ENCODE assay signal across 8 cellular contexts in the genomic region with DNA sequence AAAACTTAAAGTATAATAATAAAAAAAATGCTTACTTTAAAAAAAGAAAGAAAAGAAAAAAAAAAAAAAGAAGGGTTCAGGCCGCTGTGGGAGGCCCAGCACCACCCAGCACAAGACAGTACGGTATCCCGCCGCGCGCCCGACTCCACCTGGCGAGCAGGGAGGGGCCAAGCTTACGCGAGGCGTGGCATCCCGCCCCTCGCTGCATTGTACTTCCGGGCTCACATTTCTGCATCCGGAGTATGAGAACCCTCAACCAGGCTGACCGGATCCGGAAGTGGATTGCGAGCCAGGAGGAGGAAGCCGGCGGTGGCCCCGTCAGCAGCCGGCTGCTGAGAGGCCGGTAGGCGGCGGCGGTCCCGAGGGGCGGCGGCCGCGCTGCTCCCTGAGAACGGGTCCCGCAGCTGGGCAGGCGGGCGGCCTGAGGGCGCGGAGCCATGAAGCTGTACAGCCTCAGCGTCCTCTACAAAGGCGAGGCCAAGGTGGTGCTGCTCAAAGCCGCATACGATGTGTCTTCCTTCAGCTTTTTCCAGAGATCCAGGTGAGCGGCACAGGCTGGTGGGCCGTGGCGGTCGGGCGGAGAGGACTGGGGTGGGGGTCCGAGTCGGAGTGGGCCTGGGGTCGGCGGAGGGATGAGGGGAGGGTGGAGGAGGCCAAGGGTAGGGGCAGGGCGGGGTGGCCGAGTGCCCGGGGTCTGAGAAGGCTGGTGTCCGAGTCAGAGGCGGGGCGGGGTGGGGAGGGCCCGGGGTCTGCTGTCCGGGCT. TPM values are rescaled to one million over a fixed set of nuclear protein-coding genes. Genes with fewer than 3 reads are reported as not detected.
DNase-seq lines count a peak whose midpoint lies in the region; ATAC-seq, FAIRE-seq and TF ChIP-seq lines count a peak whose summit lies in the region.

Gene YKT6 (plus strand): TSS at position 280 of the 763 bp plus-strand sequence. CDS start 158 bp downstream, at position 438.

- DNase-seq in Ammon's horn (ENCODE audit: low spot score) (peak; percentile 95), NCI-H446 treated with DMSO at 0.1 percent for 48 hours (lab: John Stamatoyannopoulos, UW) (peak; percentile 92), chondrocyte (ENCODE audit: low spot score) (no peak), kidney (peak; percentile 97)
- DNase-seq in activated CD4-positive, CD25-positive, alpha-beta regulatory T cell treated with anti-CD3 and anti-CD28 coated beads, Interleukin-2, amount 50 U/mL, for 72 hours = peak; percentile 94
- DNase-seq in stimulated activated CD4-positive, alpha-beta T cell treated with anti-CD3 and anti-CD28 coated beads, Interleukin-15, amount 100 ng/mL, for 24 hours = peak; percentile 97

- peak; percentile 75 for TF ChIP-seq CTCF in chondrocyte (IDR thresholded peaks at IDR 0.05)
- TF ChIP-seq CTCF in kidney (IDR thresholded peaks at IDR 0.05; ENCODE audit: borderline replicate concordance, extremely low read depth, insufficient read depth) = peak; percentile 40

- FAIRE-seq in kidney (lab: Jason Lieb, UNC) = peak; percentile 66

- H3K9me3 Mint-ChIP-seq in chondrocyte (ENCODE audit: low read depth) = no peaks in the 10 kb centered on the region

- peak within 1 kb of the TSS; percentile 82 for H3K4me3 Mint-ChIP-seq in chondrocyte (ENCODE audit: unreplicated experiment)

- H3K9ac ChIP-seq in kidney (ENCODE audit: low read length in 2 of 2) = peak within 1 kb of the TSS; percentile 54 to 81

- H3K4me3 ChIP-seq in kidney (ENCODE audit: low read length in 2 of 2) = peak within 1 kb of the TSS; percentile 86 to 90

- peaks cover 11% of the 10 kb centered on the region for H3K36me3 Mint-ChIP-seq in chondrocyte (ENCODE audit: low read depth)

- ATAC-seq in GM19043 (IDR thresholded peaks at IDR 0.05; ENCODE audit: low read depth, unreplicated experiment) = peak; percentile 97
- ATAC-seq in HG03378 (IDR thresholded peaks at IDR 0.05; ENCODE audit: unreplicated experiment) = peak; percentile 98

- H3K36me3 ChIP-seq in kidney (ENCODE audit: control insufficient read depth in 1 of 2, insufficient read depth in 2 of 2, low read length in 2 of 2) = peaks cover 5 to 22% of the 10 kb centered on the region in 2 donors

- H3K9me3 ChIP-seq in kidney (ENCODE audit: control insufficient read depth in 1 of 2, low read length in 2 of 2) = no peaks in the 10 kb centered on the region

- peaks cover 27% of the 10 kb centered on the region for H3K4me1 Mint-ChIP-seq in chondrocyte (ENCODE audit: low read depth)

- H3K27ac Mint-ChIP-seq in chondrocyte (ENCODE audit: unreplicated experiment) = peak within 1 kb of the TSS; percentile 93

- H3K4me1 ChIP-seq in kidney (ENCODE audit: control insufficient read depth in 1 of 2, insufficient read depth in 1 of 2, low read depth in 1 of 2, low read length in 2 of 2) = peaks cover 0 to 2% of the 10 kb centered on the region in 2 donors

- intact Hi-C loops in kidney (cut with DNase I) = no loop called here

- peak within 1 kb of the TSS in 1 of 2 donors; percentile 22 for H3K27ac ChIP-seq in kidney (ENCODE audit: low read depth in 2 of 2, low read length in 2 of 2)

- H3K27me3 Mint-ChIP-seq in chondrocyte (ENCODE audit: low read depth) = peaks cover 7% of the 10 kb centered on the region

RNA-seq across cellular contexts. Expression of gene YKT6, which starts in this region (rescaled TPM):
- 126 to 133 TPM (median 131 TPM) in 3 replicates for total RNA-seq in chondrocyte
- 60.2 TPM for total RNA-seq in kidney
- 53.2 TPM for polyA plus RNA-seq in kidney (ENCODE audit: insufficient read depth, low read depth, low replicate concordance)
